12 cellular contexts compared by ENCODE assay signal in the genomic region with DNA sequence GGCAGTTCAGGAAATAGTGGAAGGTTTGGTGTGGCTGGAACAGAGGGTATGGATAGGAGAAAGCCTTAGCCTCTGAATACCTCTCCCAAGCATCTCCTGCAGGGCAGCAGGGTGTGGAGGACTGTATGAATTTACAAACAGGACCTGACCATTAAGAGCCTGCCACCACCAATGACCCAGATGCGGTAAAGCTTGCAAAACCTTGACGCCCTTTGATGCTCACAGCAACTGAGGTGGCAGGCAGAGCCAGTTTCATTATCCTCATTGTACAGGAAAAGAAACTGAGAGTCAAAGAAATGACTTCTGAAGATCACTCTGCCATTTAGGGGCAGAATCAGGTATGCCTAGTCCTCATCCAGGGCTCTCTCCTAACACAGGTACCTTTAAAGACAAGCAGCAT. TPM values are rescaled to one million over a fixed set of nuclear protein-coding genes. Genes with fewer than 3 reads are reported as not detected.
DNase-seq lines count a peak whose midpoint lies in the region; ATAC-seq, FAIRE-seq and TF ChIP-seq lines count a peak whose summit lies in the region.
"Had no signal": no experiment of that assay in that cellular context is flagged by ENCODE, and none has a peak within 500 bp of the region (broad histone marks: within the 10 kb centered on the region; RNA-seq: fewer than 3 reads in every experiment).

No MANE protein-coding gene starts in this region.

- H3K9me2 ChIP-seq in PC-3 (replicated peaks; ENCODE audit: low read length) = no peaks in the 10 kb centered on the region

- in situ Hi-C loops in HepG2 (cut with HindIII; ENCODE audit: extremely low pct_ligation_motif_present, low pct_unique_long_range_greater_than_20kb) = no loop called here

- no peak overlapping the region for H2AFZ ChIP-seq in HepG2 (ENCODE audit: low read length)
- no peak overlapping the region for H2AFZ ChIP-seq in PC-3 (ENCODE audit: low read length)

- H3K27ac ChIP-seq in HepG2 (ENCODE audit: extremely low read length, insufficient read depth, low read length) (peak overlapping the region; percentile 2), right lobe of liver (peak overlapping the region in 1 of 3 donors; percentile 37), PC-3 (ENCODE audit: low read length) (no peak overlapping the region), epithelial cell of prostate (peak overlapping the region; percentile 66), subcutaneous abdominal adipose tissue (ENCODE audit: low read depth, low read length) (no peak overlapping the region)

- no peaks in the 10 kb centered on the region for H3K9me3 ChIP-seq in HepG2 (ENCODE audit: low read length)
- H3K9me3 ChIP-seq in right lobe of liver = no peaks in the 10 kb centered on the region
- H3K9me3 ChIP-seq in PC-3 (ENCODE audit: low read length) = no peaks in the 10 kb centered on the region
- no peaks in the 10 kb centered on the region for H3K9me3 ChIP-seq in subcutaneous abdominal adipose tissue (ENCODE audit: control insufficient read depth in 5 of 5, low read length in 5 of 5)

- H3K4me2 ChIP-seq in HepG2 (ENCODE audit: low read depth, low read length) (peak overlapping the region; percentile 95), PC-3 (ENCODE audit: low read length) (peak overlapping the region; percentile 97)

- no peak for TF ChIP-seq RAD21 in HepG2 (CRISPR knock-in tag; IDR thresholded peaks at IDR 0.05)

- H4K20me1 ChIP-seq in HepG2 (ENCODE audit: insufficient read depth, low read length) (peaks cover 34% of the 10 kb centered on the region), PC-3 (ENCODE audit: low read length) (peaks cover 18% of the 10 kb centered on the region; the same call in 1 of the 2 replicates)

- TF ChIP-seq POLR2A in HepG2 (IDR thresholded peaks at IDR 0.05; ENCODE audit: insufficient read depth in 1 of 2, low read depth in 2 of 2, low read length in 2 of 2) (no peak; a peak in 1 of 4 replicates), right lobe of liver (IDR thresholded peaks at IDR 0.05) (no peak), GM18505 (IDR thresholded peaks at IDR 0.05; ENCODE audit: borderline replicate concordance, extremely low read depth, insufficient read depth, insufficient read length) (no peak)

- intact Hi-C loops in HepG2 (cut with micrococcal nuclease; ENCODE audit: unreplicated experiment) (loop anchor here (1.0 to 10.0 kb wide), 2 partner anchors 31 to 98 kb away; a partner anchor contains a TSS), right lobe of liver (cut with DNase I) (no loop called here), PC-3 (cut with micrococcal nuclease) (no loop called here)

- H3K79me2 ChIP-seq in HepG2 (ENCODE audit: insufficient read depth, low read length) = peaks cover 63% of the 10 kb centered on the region
- peaks cover 68% of the 10 kb centered on the region for H3K79me2 ChIP-seq in PC-3 (ENCODE audit: low read length)

- no peak for FAIRE-seq in HepG2 (lab: Jason Lieb, UNC)

- DNase-seq in HepG2 (ENCODE audit: low spot score) = no peak
- DNase-seq in right lobe of liver = no peak
- no peak for DNase-seq in PC-3
- no peak for DNase-seq in epithelial cell of prostate (ENCODE audit: low read depth, low spot score)
- DNase-seq in dermis blood vessel endothelial cell = no peak
- DNase-seq: hippocampal formation, NCI-H2107 had no signal

- H3K9ac ChIP-seq in HepG2 (ENCODE audit: insufficient read depth, low read depth, low read length) = peak overlapping the region; percentile 97
- H3K9ac ChIP-seq in PC-3 (ENCODE audit: low read length) = no peak overlapping the region
- H3K9ac ChIP-seq in subcutaneous abdominal adipose tissue (ENCODE audit: low read length in 5 of 5) = peak overlapping the region in 4 of 5 donors; percentile 0 to 97 (median 51)

- POLR2A ChIA-PET in HepG2 (lab: Yijun Ruan, JAX) = interaction anchor here (1.2 to 1.6 kb wide), 3 partner anchors 14 to 35 kb away, joined by 3 to 11 read pairs (median 3); a partner anchor contains a TSS
- POLR2A ChIA-PET in PC-3 (lab: Charles Lee; ENCODE audit: unreplicated experiment) = no interaction called here

- no peaks in the 10 kb centered on the region for H3F3A ChIP-seq in PC-3 (ENCODE audit: low read length, unreplicated experiment)

- CTCF ChIA-PET in HepG2 (lab: Yijun Ruan, JAX; ENCODE audit: low intra/inter-chr PET ratio, low total read pairs) (no interaction called here), PC-3 (lab: Charles Lee) (no interaction called here)

- TF ChIP-seq EP300 in HepG2 (IDR thresholded peaks at IDR 0.05; ENCODE audit: low read depth in 2 of 2, low read length in 2 of 2) = no peak
- no peak for TF ChIP-seq EP300 in HepG2 (CRISPR knock-in tag; IDR thresholded peaks at IDR 0.05; ENCODE audit: borderline replicate concordance)

- H3K4me3 ChIP-seq in HepG2 (replicated peaks in 1 of 3; ENCODE audit: insufficient read depth in 1 of 3, low read depth in 2 of 3, low read length in 3 of 3) = peak overlapping the region in 1 of 3 experiments; percentile 96; a peak in 1 of 6 replicates
- H3K4me3 ChIP-seq in right lobe of liver = no peak overlapping the region
- H3K4me3 ChIP-seq in PC-3 (ENCODE audit: low read length) = no peak overlapping the region
- peak overlapping the region in 4 of 5 donors; percentile 4 to 100 (median 59) for H3K4me3 ChIP-seq in subcutaneous abdominal adipose tissue (ENCODE audit: low read depth in 1 of 5, low read length in 5 of 5)

- H3K27me3 ChIP-seq in HepG2 (ENCODE audit: control insufficient read depth in 1 of 2, insufficient read depth in 2 of 2, low read length in 2 of 2) (no peaks in the 10 kb centered on the region; a peak in 1 of 5 replicates), right lobe of liver (no peaks in the 10 kb centered on the region), PC-3 (ENCODE audit: low read length) (no peaks in the 10 kb centered on the region), subcutaneous abdominal adipose tissue (ENCODE audit: control insufficient read depth in 5 of 5, insufficient read depth in 4 of 5, low read length in 5 of 5) (no peaks in the 10 kb centered on the region)

- TF ChIP-seq CTCF in HepG2 (CRISPR knock-in tag; IDR thresholded peaks at IDR 0.05) (no peak), right lobe of liver (IDR thresholded peaks at IDR 0.05) (no peak), PC-3 (conservative IDR thresholded peaks at IDR 0.05; ENCODE audit: low read depth, low read length) (no peak)

- H3K4me1 ChIP-seq in HepG2 (ENCODE audit: insufficient read depth, low read length) = peaks cover 52% of the 10 kb centered on the region
- H3K4me1 ChIP-seq in right lobe of liver = peaks cover 0 to 30% (median 7%) of the 10 kb centered on the region in 4 donors
- peaks cover 24% of the 10 kb centered on the region for H3K4me1 ChIP-seq in PC-3 (ENCODE audit: insufficient read depth, low read length)
- peaks cover 16 to 42% (median 38%) of the 10 kb centered on the region in 5 donors for H3K4me1 ChIP-seq in subcutaneous abdominal adipose tissue (ENCODE audit: control insufficient read depth in 5 of 5, insufficient read depth in 5 of 5, low read length in 5 of 5)

- 100% methylated on average over 2 of the region's 2 CpGs for WGBS in HepG2 (ENCODE audit: low lambda C conversion rate)
- WGBS in right lobe of liver (ENCODE audit: insufficient coverage, low coverage, low lambda C conversion rate, missing lambda C conversion rate) = no CpG with 5 or more reads among the region's 2 CpGs

- no TSS peak for BruUV-seq in HepG2 (replicated peaks; lab: Mats Ljungman, UMichigan)
- no TSS peak for BruUV-seq in PC-3 (replicated peaks; lab: Mats Ljungman, UMichigan)

- peaks cover 10 to 36% of the 10 kb centered on the region in 2 experiments for H3K36me3 ChIP-seq in HepG2 (replicated peaks in 1 of 2; ENCODE audit: control insufficient read depth in 1 of 2, insufficient read depth in 2 of 2, low read length in 2 of 2)
- no peaks in the 10 kb centered on the region for H3K36me3 ChIP-seq in right lobe of liver
- peaks cover 4% of the 10 kb centered on the region; the same call in 1 of the 2 replicates for H3K36me3 ChIP-seq in PC-3 (ENCODE audit: low read depth, low read length)
- H3K36me3 ChIP-seq in subcutaneous abdominal adipose tissue (ENCODE audit: control insufficient read depth in 5 of 5, insufficient read depth in 5 of 5, low read length in 5 of 5) = peaks cover 0 to 3% (median 0%) of the 10 kb centered on the region in 5 donors

- no peak for ATAC-seq in HepG2
- ATAC-seq in right lobe of liver = no peak
- ATAC-seq in PC-3 = no peak
- no peak for ATAC-seq in GM18519 (IDR thresholded peaks at IDR 0.05; ENCODE audit: low FRiP score, unreplicated experiment)
- ATAC-seq in GM18505 (IDR thresholded peaks at IDR 0.05; ENCODE audit: unreplicated experiment) = no peak

RNA-seq across cellular contexts. Expression of a gene that starts 2.4 kb away (rescaled TPM):
- total RNA-seq in HepG2 (2016; rRNA removed; fragmentation: Illumina TruSeq; extraction: Trizol) (68.4 and 118 TPM in 2 replicates), right lobe of liver (100 to 1,000 TPM in 5 of 6 experiments, 10 to 100 TPM in 1; 78.1 to 141 (median 114) TPM), PC-3 (2014; rRNA removed) (99.5 and 125 TPM in 2 replicates), dermis blood vessel endothelial cell (44.9 and 74.1 TPM in 2 replicates)
- total RNA-seq in HepG2 (2016; cell fraction: cytosol; rRNA removed; fragmentation: Illumina TruSeq; extraction: Trizol; ENCODE audit: low read depth) = 46.8 and 55.9 TPM in 2 replicates
- 71.4 and 118 TPM in 2 replicates for total RNA-seq in HepG2 (2016; cell fraction: insoluble cytoplasmic fraction; rRNA removed; fragmentation: Illumina TruSeq; extraction: Trizol)
- 73.9 and 80.7 TPM in 2 replicates for total RNA-seq in HepG2 (2016; cell fraction: membrane; rRNA removed; fragmentation: Illumina TruSeq; extraction: Trizol)
- 165 and 184 TPM in 2 replicates for total RNA-seq in HepG2 (2016; cell fraction: nucleus; rRNA removed; fragmentation: Illumina TruSeq; extraction: Trizol)
- polyA plus RNA-seq in HepG2 (2011; rRNA removed) = 243 and 287 TPM in 2 replicates
- polyA plus RNA-seq in HepG2 (2011; cell fraction: cytosol; rRNA removed) = 198 and 200 TPM in 2 replicates
- polyA plus RNA-seq in HepG2 (2011; cell fraction: nucleus; rRNA removed) = 203 and 206 TPM in 2 replicates
- polyA plus RNA-seq in HepG2 (2012) = 156 and 233 TPM in 2 replicates
- polyA plus RNA-seq in HepG2 (2016; cell fraction: cytosol; fragmentation: Illumina TruSeq; extraction: Trizol; ENCODE audit: low read depth) = 90.6 and 110 TPM in 2 replicates
- 129 and 148 TPM in 2 replicates for polyA plus RNA-seq in HepG2 (2016; cell fraction: insoluble cytoplasmic fraction; fragmentation: Illumina TruSeq; extraction: Trizol; ENCODE audit: low read depth)
- polyA plus RNA-seq in HepG2 (2016; cell fraction: membrane; fragmentation: Illumina TruSeq; extraction: Trizol; ENCODE audit: low read depth) = 108 and 120 TPM in 2 replicates
- 374 and 382 TPM in 2 replicates for polyA plus RNA-seq in HepG2 (2016; cell fraction: nucleus; fragmentation: Illumina TruSeq; extraction: Trizol; ENCODE audit: insufficient read depth, low read depth)
- 365 and 413 TPM in 2 replicates for polyA minus RNA-seq in HepG2 (2011; rRNA and poly(A)+ RNA removed; ENCODE audit: low replicate concordance)
- polyA minus RNA-seq in HepG2 (2011; cell fraction: cytosol; rRNA and poly(A)+ RNA removed) = 123 and 142 TPM in 2 replicates
- polyA minus RNA-seq in HepG2 (2011; cell fraction: nucleus; rRNA and poly(A)+ RNA removed) = 195 and 210 TPM in 2 replicates

RNA-seq across cellular contexts. Expression of a gene that starts 41.6 kb away (rescaled TPM):
- total RNA-seq in HepG2 (2016; rRNA removed; fragmentation: Illumina TruSeq; extraction: Trizol) = not detected in 2 replicates
- total RNA-seq in HepG2 (2016; cell fraction: cytosol; rRNA removed; fragmentation: Illumina TruSeq; extraction: Trizol; ENCODE audit: low read depth) = not detected in 2 replicates
- total RNA-seq in HepG2 (2016; cell fraction: insoluble cytoplasmic fraction; rRNA removed; fragmentation: Illumina TruSeq; extraction: Trizol) = not detected in 2 replicates
- not detected in 2 replicates for total RNA-seq in HepG2 (2016; cell fraction: membrane; rRNA removed; fragmentation: Illumina TruSeq; extraction: Trizol)
- total RNA-seq in HepG2 (2016; cell fraction: nucleus; rRNA removed; fragmentation: Illumina TruSeq; extraction: Trizol) = not detected in 2 replicates
- not detected in 2 replicates for polyA plus RNA-seq in HepG2 (2011; rRNA removed)
- polyA plus RNA-seq in HepG2 (2011; cell fraction: cytosol; rRNA removed) = not detected in 2 replicates
- not detected in 2 replicates for polyA plus RNA-seq in HepG2 (2011; cell fraction: nucleus; rRNA removed)
- polyA plus RNA-seq in HepG2 (2012) = not detected in 2 replicates
- not detected in 2 replicates for polyA plus RNA-seq in HepG2 (2016; cell fraction: cytosol; fragmentation: Illumina TruSeq; extraction: Trizol; ENCODE audit: low read depth)
- not detected in 2 replicates for polyA plus RNA-seq in HepG2 (2016; cell fraction: insoluble cytoplasmic fraction; fragmentation: Illumina TruSeq; extraction: Trizol; ENCODE audit: low read depth)
- not detected in 2 replicates for polyA plus RNA-seq in HepG2 (2016; cell fraction: membrane; fragmentation: Illumina TruSeq; extraction: Trizol; ENCODE audit: low read depth)
- polyA plus RNA-seq in HepG2 (2016; cell fraction: nucleus; fragmentation: Illumina TruSeq; extraction: Trizol; ENCODE audit: insufficient read depth, low read depth) = not detected in 2 replicates
- polyA minus RNA-seq in HepG2 (2011; rRNA and poly(A)+ RNA removed; ENCODE audit: low replicate concordance) = not detected in 2 replicates
- not detected in 2 replicates for polyA minus RNA-seq in HepG2 (2011; cell fraction: cytosol; rRNA and poly(A)+ RNA removed)
- polyA minus RNA-seq in HepG2 (2011; cell fraction: nucleus; rRNA and poly(A)+ RNA removed) = not detected in 2 replicates
- 1 to 10 TPM in 1 of 6 experiments, under 1 TPM in 4, not detected in 1; 0.12 to 1.0 (median 0.20) TPM for total RNA-seq in right lobe of liver
- not detected in 2 replicates for total RNA-seq in PC-3 (2014; rRNA removed)
- total RNA-seq in dermis blood vessel endothelial cell = not detected in 2 replicates
- total RNA-seq: H7, renal cortical epithelial cell had no signal

RNA-seq across cellular contexts. Expression of a gene that starts 41.7 kb away (rescaled TPM):
- total RNA-seq in HepG2 (2016; rRNA removed; fragmentation: Illumina TruSeq; extraction: Trizol) = not detected in 2 replicates
- total RNA-seq in HepG2 (2016; cell fraction: cytosol; rRNA removed; fragmentation: Illumina TruSeq; extraction: Trizol; ENCODE audit: low read depth) = not detected in 2 replicates
- not detected in 2 replicates for total RNA-seq in HepG2 (2016; cell fraction: insoluble cytoplasmic fraction; rRNA removed; fragmentation: Illumina TruSeq; extraction: Trizol)
- not detected in 2 replicates for total RNA-seq in HepG2 (2016; cell fraction: membrane; rRNA removed; fragmentation: Illumina TruSeq; extraction: Trizol)
- total RNA-seq in HepG2 (2016; cell fraction: nucleus; rRNA removed; fragmentation: Illumina TruSeq; extraction: Trizol) = not detected in 2 replicates
- polyA plus RNA-seq in HepG2 (2011; rRNA removed) = not detected in 2 replicates
- polyA plus RNA-seq in HepG2 (2011; cell fraction: cytosol; rRNA removed) = not detected in 2 replicates
- not detected in 2 replicates for polyA plus RNA-seq in HepG2 (2011; cell fraction: nucleus; rRNA removed)
- polyA plus RNA-seq in HepG2 (2012) = not detected in 2 replicates
- not detected in 2 replicates for polyA plus RNA-seq in HepG2 (2016; cell fraction: cytosol; fragmentation: Illumina TruSeq; extraction: Trizol; ENCODE audit: low read depth)
- polyA plus RNA-seq in HepG2 (2016; cell fraction: insoluble cytoplasmic fraction; fragmentation: Illumina TruSeq; extraction: Trizol; ENCODE audit: low read depth) = not detected in 2 replicates
- polyA plus RNA-seq in HepG2 (2016; cell fraction: membrane; fragmentation: Illumina TruSeq; extraction: Trizol; ENCODE audit: low read depth) = not detected in 2 replicates
- polyA plus RNA-seq in HepG2 (2016; cell fraction: nucleus; fragmentation: Illumina TruSeq; extraction: Trizol; ENCODE audit: insufficient read depth, low read depth) = not detected in 2 replicates
- not detected in 2 replicates for polyA minus RNA-seq in HepG2 (2011; rRNA and poly(A)+ RNA removed; ENCODE audit: low replicate concordance)
- polyA minus RNA-seq in HepG2 (2011; cell fraction: cytosol; rRNA and poly(A)+ RNA removed) = not detected in 2 replicates
- not detected in 2 replicates for polyA minus RNA-seq in HepG2 (2011; cell fraction: nucleus; rRNA and poly(A)+ RNA removed)
- not detected for total RNA-seq in right lobe of liver
- not detected in 2 replicates for total RNA-seq in PC-3 (2014; rRNA removed)
- not detected in 2 replicates for total RNA-seq in dermis blood vessel endothelial cell
- total RNA-seq: H7, renal cortical epithelial cell had no signal

Comparison
In these comparisons a context has a peak if more than half of its experiments do, and no peak if none do; other contexts are left out.
1. H3K27ac ChIP-seq: peak in HepG2 (single experiment) and epithelial cell of prostate (single experiment); none in PC-3 (single experiment) and subcutaneous abdominal adipose tissue (single experiment).
2. H3K4me3 ChIP-seq: peak in subcutaneous abdominal adipose tissue (4 of 5); none in right lobe of liver (0 of 3) and PC-3 (single experiment).